In the genomic region with DNA sequence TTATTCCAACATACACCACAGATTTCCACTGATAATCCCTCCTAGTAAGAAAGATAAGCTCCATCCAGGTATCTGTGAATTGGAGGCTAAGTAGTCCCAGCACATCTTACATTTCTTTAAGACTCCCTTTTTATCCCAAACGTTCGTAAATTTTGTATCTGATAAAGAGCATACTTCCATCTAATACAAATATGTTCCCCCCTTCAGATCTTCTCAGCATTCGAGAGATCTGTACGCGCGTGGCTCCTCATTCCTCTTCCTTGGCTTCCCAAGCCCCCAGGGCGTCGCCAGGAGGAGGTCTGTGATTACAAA, we compare ENCODE assay signal across 1 cellular context.
TF ChIP-seq lines count a peak whose summit lies in the region.

No MANE protein-coding gene starts in this region.

TF ChIP-seq in WTC11, 78 proteins besides CTCF, POLR2A, EP300 and RAD21 (continued from another document):
- TF ChIP-seq, protein P1, sequence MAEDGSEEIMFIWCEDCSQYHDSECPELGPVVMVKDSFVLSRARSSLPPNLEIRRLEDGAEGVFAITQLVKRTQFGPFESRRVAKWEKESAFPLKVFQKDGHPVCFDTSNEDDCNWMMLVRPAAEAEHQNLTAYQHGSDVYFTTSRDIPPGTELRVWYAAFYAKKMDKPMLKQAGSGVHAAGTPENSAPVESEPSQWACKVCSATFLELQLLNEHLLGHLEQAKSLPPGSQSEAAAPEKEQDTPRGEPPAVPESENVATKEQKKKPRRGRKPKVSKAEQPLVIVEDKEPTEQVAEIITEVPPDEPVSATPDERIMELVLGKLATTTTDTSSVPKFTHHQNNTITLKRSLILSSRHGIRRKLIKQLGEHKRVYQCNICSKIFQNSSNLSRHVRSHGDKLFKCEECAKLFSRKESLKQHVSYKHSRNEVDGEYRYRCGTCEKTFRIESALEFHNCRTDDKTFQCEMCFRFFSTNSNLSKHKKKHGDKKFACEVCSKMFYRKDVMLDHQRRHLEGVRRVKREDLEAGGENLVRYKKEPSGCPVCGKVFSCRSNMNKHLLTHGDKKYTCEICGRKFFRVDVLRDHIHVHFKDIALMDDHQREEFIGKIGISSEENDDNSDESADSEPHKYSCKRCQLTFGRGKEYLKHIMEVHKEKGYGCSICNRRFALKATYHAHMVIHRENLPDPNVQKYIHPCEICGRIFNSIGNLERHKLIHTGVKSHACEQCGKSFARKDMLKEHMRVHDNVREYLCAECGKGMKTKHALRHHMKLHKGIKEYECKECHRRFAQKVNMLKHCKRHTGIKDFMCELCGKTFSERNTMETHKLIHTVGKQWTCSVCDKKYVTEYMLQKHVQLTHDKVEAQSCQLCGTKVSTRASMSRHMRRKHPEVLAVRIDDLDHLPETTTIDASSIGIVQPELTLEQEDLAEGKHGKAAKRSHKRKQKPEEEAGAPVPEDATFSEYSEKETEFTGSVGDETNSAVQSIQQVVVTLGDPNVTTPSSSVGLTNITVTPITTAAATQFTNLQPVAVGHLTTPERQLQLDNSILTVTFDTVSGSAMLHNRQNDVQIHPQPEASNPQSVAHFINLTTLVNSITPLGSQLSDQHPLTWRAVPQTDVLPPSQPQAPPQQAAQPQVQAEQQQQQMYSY (CRISPR knock-in tag; IDR thresholded peaks at IDR 0.05): no peak
- TF ChIP-seq ATF1 (CRISPR knock-in tag; IDR thresholded peaks at IDR 0.05): no peak
- no peak for TF ChIP-seq RELA (CRISPR knock-in tag; IDR thresholded peaks at IDR 0.05; ENCODE audit: borderline replicate concordance)
